In genomic region chr17:60748232-60748631, GRCh38 we compare ENCODE assay signal across 20 cellular contexts.
DNase-seq lines count a peak whose midpoint lies in the region; ATAC-seq and TF ChIP-seq lines count a peak whose summit lies in the region.
"Had no signal": no experiment of that assay in that cellular context is flagged by ENCODE, and none has a peak within 500 bp of the region (broad histone marks: within the 10 kb centered on the region; RNA-seq: fewer than 3 reads in every experiment).

No MANE protein-coding gene starts in this region.

- H3K27ac ChIP-seq in endodermal cell (ENCODE audit: low read depth, low read length), result peak overlapping the region; percentile 29

- 63% methylated on average over 2 of the region's 3 CpGs; no CpG with 5 or more reads in 1 of the 2 experiments for whole genome bisulfite sequencing in endodermal cell (ENCODE audit: insufficient coverage in 1 of 2, insufficient read length in 1 of 2), 2 experiments

- no peaks in the 10 kb centered on the region for H3K27me3 ChIP-seq in endodermal cell (ENCODE audit: control insufficient read depth, insufficient read depth, low read length, poor library complexity, severe bottlenecking)

- H3K4me1 Mint-ChIP-seq in endodermal cell, result peaks cover 9% of the 10 kb centered on the region
- peaks cover 37% of the 10 kb centered on the region for H3K4me1 Mint-ChIP-seq in mesothelial cell of epicardium
- peaks cover 17% of the 10 kb centered on the region for H3K4me1 Mint-ChIP-seq in endothelial cell (ENCODE audit: unreplicated experiment)

- H3K9ac ChIP-seq in endodermal cell (ENCODE audit: extremely low read depth, low read length, poor library complexity, severe bottlenecking), result no peak overlapping the region

- in situ Hi-C loops in SK-MEL-5 (cut with HindIII; ENCODE audit: low pct_unique_long_range_greater_than_20kb, low sequenced_read_pairs), result no loop called here

- no peaks in the 10 kb centered on the region for H3K4me1 ChIP-seq in endodermal cell (ENCODE audit: control insufficient read depth, insufficient read depth, low read length)

- H3K9me3 Mint-ChIP-seq in endodermal cell (no peaks in the 10 kb centered on the region), mesothelial cell of epicardium (peaks cover 9% of the 10 kb centered on the region), endothelial cell (ENCODE audit: unreplicated experiment) (no peaks in the 10 kb centered on the region)

- TF ChIP-seq CTCF in endodermal cell (conservative IDR thresholded peaks at IDR 0.05) (no peak), mesothelial cell of epicardium (IDR thresholded peaks at IDR 0.05; ENCODE audit: unreplicated experiment) (no peak), endothelial cell (IDR thresholded peaks at IDR 0.05; ENCODE audit: unreplicated experiment) (no peak)

- intact Hi-C loops in cardiac septum (cut with DNase I), result no loop called here

- DNase-seq in SK-MEL-5 (ENCODE audit: low read depth, low spot score), result peak; percentile 62
- DNase-seq in endodermal cell, result no peak
- no peak for DNase-seq in mesothelial cell of epicardium (ENCODE audit: low spot score in 2 of 2, unreplicated experiment in 2 of 2)
- no peak for DNase-seq in NCI-H2081 treated with DMSO at 0.1 percent for 48 hours (lab: John Stamatoyannopoulos, UW)
- DNase-seq in endothelial cell (ENCODE audit: low spot score), result no peak
- no peak for DNase-seq in cardiac septum (ENCODE audit: low spot score)
- DNase-seq: ACHN; Caco-2; CD4-positive, CD25-positive, alpha-beta regulatory T cell; EL; MV-4-11; NCI-H1436 treated with DMSO at 0.1 percent for 48 hours; NCI-H2029 treated with DMSO at 0.1 percent for 48 hours; NCI-H510A; NCI-H82 had no signal

- H3K4me3 Mint-ChIP-seq in endodermal cell (no peak overlapping the region), mesothelial cell of epicardium (no peak overlapping the region), endothelial cell (ENCODE audit: unreplicated experiment) (no peak overlapping the region)
- H3K4me3 Mint-ChIP-seq: B cell; CD4-positive, CD25-positive, alpha-beta regulatory T cell had no signal

- no peak for ATAC-seq in GM21528 (IDR thresholded peaks at IDR 0.05; ENCODE audit: low FRiP score, unreplicated experiment)
- ATAC-seq: HCT116, K562, Panc1 had no signal

- H3K9me3 ChIP-seq in endodermal cell (ENCODE audit: control insufficient read depth, low read length), result peaks cover 3% of the 10 kb centered on the region
- H3K9me3 ChIP-seq: Caco-2 had no signal

- H3K36me3 Mint-ChIP-seq in endodermal cell (ENCODE audit: low read depth) (peaks cover 2% of the 10 kb centered on the region), mesothelial cell of epicardium (peaks cover 7% of the 10 kb centered on the region), endothelial cell (ENCODE audit: low read depth, unreplicated experiment) (no peaks in the 10 kb centered on the region)

- H3K27ac Mint-ChIP-seq in endodermal cell (no peak overlapping the region), mesothelial cell of epicardium (peak overlapping the region; percentile 8), endothelial cell (ENCODE audit: unreplicated experiment) (no peak overlapping the region)
- H3K27ac Mint-ChIP-seq: B cell; CD4-positive, CD25-positive, alpha-beta regulatory T cell had no signal

- H3K4me3 ChIP-seq in endodermal cell (ENCODE audit: low read length), result no peak overlapping the region
- H3K4me3 ChIP-seq: K562 had no signal

- no peaks in the 10 kb centered on the region for H3K27me3 Mint-ChIP-seq in endodermal cell (ENCODE audit: insufficient read depth)
- H3K27me3 Mint-ChIP-seq in mesothelial cell of epicardium (ENCODE audit: low read depth), result no peaks in the 10 kb centered on the region
- H3K27me3 Mint-ChIP-seq in endothelial cell (ENCODE audit: unreplicated experiment), result peaks cover 4% of the 10 kb centered on the region
- H3K27me3 Mint-ChIP-seq: B cell; CD4-positive, CD25-positive, alpha-beta regulatory T cell had no signal

- no peaks in the 10 kb centered on the region for H3K36me3 ChIP-seq in endodermal cell (ENCODE audit: control insufficient read depth, insufficient read depth, low read length)
